27 cellular contexts compared by ENCODE assay signal in the genomic region with DNA sequence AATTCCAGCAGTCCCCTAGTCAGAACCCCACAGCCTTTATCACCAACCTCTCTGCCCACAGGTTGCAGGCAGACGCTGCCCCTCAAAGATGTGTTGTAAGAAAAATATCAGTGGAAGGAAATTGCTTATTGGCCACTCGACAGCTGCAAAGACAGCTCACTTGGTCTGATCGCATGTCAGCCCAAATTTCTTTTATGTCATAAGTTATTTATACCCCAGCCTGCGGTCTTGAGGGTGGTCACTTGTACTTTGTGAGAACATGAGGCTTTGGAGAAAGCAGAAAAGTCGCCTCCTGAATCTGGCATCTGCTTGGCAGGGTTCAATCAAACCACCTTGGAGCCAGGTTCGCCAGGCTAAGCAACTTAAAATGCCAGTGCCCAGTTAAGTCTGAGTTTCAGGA.
"Had no signal": no experiment of that assay in that cellular context is flagged by ENCODE, and none has a peak within 500 bp of the region (broad histone marks: within the 10 kb centered on the region; RNA-seq: fewer than 3 reads in every experiment).

No MANE protein-coding gene starts in this region.

- H2AFZ ChIP-seq: neural progenitor cell, parathyroid adenoma had no signal

- H3K4me2 ChIP-seq: neural progenitor cell had no signal

- H3K9ac ChIP-seq: neural progenitor cell, parathyroid adenoma had no signal

- H3K36me3 ChIP-seq: neural progenitor cell, ovary, right lobe of liver, suprapubic skin, tibial artery, transverse colon, upper lobe of right lung, uterus had no signal

- DNase-seq: naive thymus-derived CD4-positive, alpha-beta T cell; natural killer cell; nephron progenitor cell; occipital lobe; ovary; posterior cingulate gyrus; psoas muscle; right cardiac atrium; right lobe of liver; small intestine; stimulated activated CD4-positive, alpha-beta T cell treated with anti-CD3 and anti-CD28 coated beads, Interleukin-15, amount 100 ng/mL, for 24 hours; stimulated activated CD4-positive, alpha-beta T cell treated with anti-CD3 and anti-CD28 coated beads, Interleukin-2, amount 100 ng/mL, for 24 hours; stimulated activated CD4-positive, alpha-beta T cell treated with anti-CD3 and anti-CD28 coated beads, Interleukin-2, amount 100 ng/mL, for 48 hours; stimulated activated CD4-positive, alpha-beta T cell treated with anti-CD3 and anti-CD28 coated beads, Interleukin-4, amount 100 ng/mL, for 24 hours; stimulated activated naive B cell treated with anti-CD40 and anti-IgM and Interleukin-4, amounts not matched to agents 10 μg/mL and 1 μg/mL and 100 μg/mL, for 72 hours; stimulated activated naive CD4-positive, alpha-beta T cell treated with Interleukin-2 at 50 U/mL for 16 hours; stimulated activated naive CD8-positive, alpha-beta T cell treated with anti-CD3 and anti-CD28 coated beads, Interleukin-15, amount 100 ng/mL, for 72 hours; substantia nigra; testis; tibial artery; transverse colon; upper lobe of right lung; uterus had no signal

- H3K27me3 ChIP-seq: neural progenitor cell, ovary, right lobe of liver, testis, tibial artery, transverse colon, uterus had no signal

- H3K4me3 ChIP-seq: neural progenitor cell, ovary, psoas muscle, right lobe of liver, suprapubic skin, testis, tibial artery, transverse colon, upper lobe of right lung, uterus had no signal

- H3K79me2 ChIP-seq: parathyroid adenoma had no signal

- H3K27ac ChIP-seq: neural progenitor cell, ovary, parathyroid adenoma, psoas muscle, right lobe of liver, suprapubic skin, testis, tibial artery, transverse colon, upper lobe of right lung, uterus had no signal

- H3K9me3 ChIP-seq: ovary, right lobe of liver, suprapubic skin, testis, tibial artery, transverse colon, upper lobe of right lung, uterus had no signal

- H3K4me1 ChIP-seq: neural progenitor cell, parathyroid adenoma, psoas muscle, right lobe of liver, suprapubic skin, testis, tibial artery, transverse colon, upper lobe of right lung, uterus had no signal

- ATAC-seq: naive thymus-derived CD4-positive, alpha-beta T cell; natural killer cell; psoas muscle; right cardiac atrium; right lobe of liver; stimulated activated effector memory CD8-positive, alpha-beta T cell treated with anti-CD3 and anti-CD28 coated beads, Interleukin-12 subunit alpha, Interleukin-12 subunit beta, amount 100 ng/mL, for 72 hours; stimulated activated naive B cell treated with anti-CD40 and anti-IgM and Interleukin-4, amounts not matched to agents 10 μg/mL and 1 μg/mL and 100 μg/mL, for 72 hours; stimulated activated naive CD8-positive, alpha-beta T cell treated with anti-CD3 and anti-CD28 coated beads, Interleukin-15, amount 100 ng/mL, for 72 hours; upper lobe of right lung had no signal
